ENCODE assay signal across 20 cellular contexts in the genomic region with DNA sequence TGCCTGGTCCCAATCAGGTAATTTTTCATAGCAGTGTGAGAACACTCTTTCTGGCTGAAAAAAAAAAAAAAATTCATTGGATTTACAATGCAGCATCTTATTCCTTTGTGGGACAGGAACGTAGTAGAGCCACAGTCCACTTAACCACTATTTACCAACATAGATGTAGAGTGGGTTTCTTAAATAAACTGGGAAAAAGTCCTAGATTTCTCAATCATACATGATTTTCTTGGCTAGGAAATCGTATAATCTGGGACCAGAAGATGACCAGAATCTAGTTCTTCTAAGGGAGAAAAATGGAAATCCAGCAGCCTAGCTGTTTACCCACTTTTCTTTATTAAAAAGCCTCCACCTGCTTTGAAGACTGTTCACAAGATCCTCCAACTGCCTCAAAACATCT.
A peak's percentile ranks its signal among the peaks of the same experiment; 100 is the strongest.
DNase-seq lines count a peak whose midpoint lies in the region; ATAC-seq, FAIRE-seq and TF ChIP-seq lines count a peak whose summit lies in the region.
"Had no signal": no experiment of that assay in that cellular context is flagged by ENCODE, and none has a peak within 500 bp of the region (broad histone marks: within the 10 kb centered on the region; RNA-seq: fewer than 3 reads in every experiment).

No MANE protein-coding gene starts in this region.

- no peak for TF ChIP-seq CTCF in GM12878 (IDR thresholded peaks at IDR 0.05 in 2 of 3, conservative IDR thresholded peaks at IDR 0.05 in 1 of 3; ENCODE audit: control insufficient read depth in 2 of 3, extremely low read depth in 1 of 3, insufficient read depth in 1 of 3, low read depth in 3 of 3, low read length in 3 of 3)
- TF ChIP-seq CTCF in osteoblast (IDR thresholded peaks at IDR 0.05; ENCODE audit: extremely low read depth, low read depth, low read length), result no peak

- no peaks in the 10 kb centered on the region for H3K36me3 ChIP-seq in CD8-positive, alpha-beta memory T cell (ENCODE audit: insufficient read depth, low read length)
- H3K36me3 ChIP-seq in GM12878 (ENCODE audit: control insufficient read depth in 2 of 2, insufficient read depth in 2 of 2, low read length in 1 of 2), result peaks cover 0 to 6% of the 10 kb centered on the region in 2 experiments; a peak in 2 of 4 replicates
- H3K36me3 ChIP-seq in osteoblast (ENCODE audit: insufficient read depth, low read length), result no peaks in the 10 kb centered on the region
- H3K36me3 ChIP-seq: cardiac muscle cell, neural progenitor cell, uterus had no signal

- no peak overlapping the region for H3K27ac ChIP-seq in CD8-positive, alpha-beta memory T cell (ENCODE audit: low read depth, low read length)
- peak overlapping the region; percentile 23; the same call in 1 of the 2 replicates for H3K27ac ChIP-seq in GM12878 (ENCODE audit: control insufficient read depth, insufficient read depth)
- peak overlapping the region; percentile 3 for H3K27ac ChIP-seq in osteoblast (ENCODE audit: low read depth, low read length)
- H3K27ac ChIP-seq: cardiac muscle cell, neural progenitor cell had no signal

- no peak overlapping the region for H3K9ac ChIP-seq in GM12878 (ENCODE audit: control insufficient read depth, insufficient read depth, low read length)
- H3K9ac ChIP-seq: neural progenitor cell, SK-N-SH had no signal

- TF ChIP-seq EP300 in GM12878 (IDR thresholded peaks at IDR 0.05; ENCODE audit: borderline replicate concordance in 1 of 2, control insufficient read depth in 1 of 2, low read depth in 2 of 2, low read length in 2 of 2), result no peak

- peaks cover 42% of the 10 kb centered on the region for H3K79me2 ChIP-seq in GM12878 (ENCODE audit: control insufficient read depth, insufficient read depth, low read length)
- H3K79me2 ChIP-seq in osteoblast (ENCODE audit: insufficient read depth, low read length), result peaks cover 61% of the 10 kb centered on the region

- H2AFZ ChIP-seq in GM12878 (ENCODE audit: control insufficient read depth, low read depth, low read length) (no peak overlapping the region), osteoblast (ENCODE audit: low read length) (no peak overlapping the region)
- H2AFZ ChIP-seq: neural progenitor cell had no signal

- H3K27me3 Mint-ChIP-seq in activated CD4-positive, alpha-beta T cell treated with anti-CD3 and anti-CD28 coated beads, Interleukin-2, amount 10 ng/mL, durations not matched to agents 7 days and 5 days, result no peaks in the 10 kb centered on the region
- H3K27me3 Mint-ChIP-seq in CD8-positive, alpha-beta memory T cell, result peaks cover 0 to 2% of the 10 kb centered on the region in 2 donors

- CTCF ChIA-PET in activated CD4-positive, alpha-beta T cell treated with anti-CD3 and anti-CD28 coated beads, Interleukin-2, amount 10 ng/mL, durations not matched to agents 7 days and 5 days (lab: Charles Lee), result interaction anchor here (0.9 to 1.5 kb wide), 5 partner anchors 9 to 50 kb away, joined by 3 to 4 read pairs (median 4); no protein-coding TSS in a partner anchor
- CTCF ChIA-PET in CD8-positive, alpha-beta memory T cell (lab: Charles Lee), result interaction anchor here (0.7 to 2.4 kb wide), 5 partner anchors 8 to 533 kb away, joined by 3 to 10 read pairs (median 5); no protein-coding TSS in a partner anchor
- CTCF ChIA-PET in GM12878 (lab: Yijun Ruan, JAX), result interaction anchor here (0.7 to 4.2 kb wide), 4 partner anchors 13 to 41 kb away, joined by 3 to 36 read pairs (median 8); no protein-coding TSS in a partner anchor

- 84% methylated on average over 2 of the region's 2 CpGs for WGBS in GM12878 (ENCODE audit: insufficient coverage, insufficient replicate concordance, low lambda C conversion rate, missing lambda C conversion rate)

- POLR2A ChIA-PET in activated CD4-positive, alpha-beta T cell treated with anti-CD3 and anti-CD28 coated beads, Interleukin-2, amount 10 ng/mL, durations not matched to agents 7 days and 5 days (lab: Charles Lee), result interaction anchor here (0.6 to 1.0 kb wide), 2 partner anchors 39 to 41 kb away, joined by 3 to 5 read pairs; no protein-coding TSS in a partner anchor
- POLR2A ChIA-PET in CD8-positive, alpha-beta memory T cell (lab: Charles Lee), result interaction anchor here (0.7 to 1.5 kb wide), 3 partner anchors 9 to 241 kb away, joined by 5 to 7 read pairs (median 5); no protein-coding TSS in a partner anchor
- POLR2A ChIA-PET in GM12878 (lab: Charles Lee), result interaction anchor here (0.7 to 1.9 kb wide), 5 partner anchors 14 to 194 kb away, joined by 3 to 6 read pairs (median 3); no protein-coding TSS in a partner anchor

- H3K27ac Mint-ChIP-seq in activated CD4-positive, alpha-beta T cell treated with anti-CD3 and anti-CD28 coated beads, Interleukin-2, amount 10 ng/mL, durations not matched to agents 7 days and 5 days, result peak overlapping the region; percentile 82
- peak overlapping the region; percentile 83 to 99 (median 96) for H3K27ac Mint-ChIP-seq in CD8-positive, alpha-beta memory T cell
- H3K27ac Mint-ChIP-seq: neural progenitor cell had no signal

- no peak for FAIRE-seq in GM12878 (lab: Jason Lieb, UNC)
- FAIRE-seq: kidney had no signal

- no peak for TF ChIP-seq POLR2A in GM12878 (IDR thresholded peaks at IDR 0.05; ENCODE audit: low read depth, low read length)

- RAD21 ChIA-PET in GM12878 (lab: Charles Lee; ENCODE audit: unreplicated experiment), result interaction anchor here (1.1 to 4.8 kb wide), 11 partner anchors 8 to 62 kb away, joined by 3 to 58 read pairs (median 8); no protein-coding TSS in a partner anchor

- no peaks in the 10 kb centered on the region for H4K20me1 ChIP-seq in GM12878 (ENCODE audit: control insufficient read depth, insufficient read depth)
- no peaks in the 10 kb centered on the region for H4K20me1 ChIP-seq in osteoblast (ENCODE audit: insufficient read depth, low read length)

- no peaks in the 10 kb centered on the region for H3K27me3 ChIP-seq in CD8-positive, alpha-beta memory T cell (ENCODE audit: insufficient read depth, low read length, poor library complexity, severe bottlenecking)
- H3K27me3 ChIP-seq in GM12878 (replicated peaks in 1 of 2; ENCODE audit: control insufficient read depth in 2 of 2, insufficient read depth in 2 of 2, low read length in 1 of 2) (no peaks in the 10 kb centered on the region), osteoblast (ENCODE audit: insufficient read depth, low read length) (no peaks in the 10 kb centered on the region)
- H3K27me3 ChIP-seq: cardiac muscle cell, neural progenitor cell, uterus had no signal

- no peaks in the 10 kb centered on the region for H3K9me3 Mint-ChIP-seq in activated CD4-positive, alpha-beta T cell treated with anti-CD3 and anti-CD28 coated beads, Interleukin-2, amount 10 ng/mL, durations not matched to agents 7 days and 5 days
- no peaks in the 10 kb centered on the region for H3K9me3 Mint-ChIP-seq in CD8-positive, alpha-beta memory T cell
- H3K9me3 Mint-ChIP-seq: CD14-positive monocyte, neural progenitor cell had no signal

- peaks cover 35% of the 10 kb centered on the region for H3K36me3 Mint-ChIP-seq in activated CD4-positive, alpha-beta T cell treated with anti-CD3 and anti-CD28 coated beads, Interleukin-2, amount 10 ng/mL, durations not matched to agents 7 days and 5 days (ENCODE audit: low read depth)
- peaks cover 3 to 56% (median 3%) of the 10 kb centered on the region in 3 donors for H3K36me3 Mint-ChIP-seq in CD8-positive, alpha-beta memory T cell

- intact Hi-C loops in GM12878 (cut with micrococcal nuclease; ENCODE audit: unreplicated experiment), result no loop called here

- peaks cover 64% of the 10 kb centered on the region for H3K4me1 ChIP-seq in CD8-positive, alpha-beta memory T cell (ENCODE audit: insufficient read depth, low read length)
- H3K4me1 ChIP-seq in GM12878 (ENCODE audit: control insufficient read depth, insufficient read depth, low read length) (peaks cover 61% of the 10 kb centered on the region), osteoblast (ENCODE audit: insufficient read depth, low read length) (peaks cover 69% of the 10 kb centered on the region)

- SMC1A ChIA-PET in GM12878 (lab: Charles Lee; ENCODE audit: uncharacterized antibody, unreplicated experiment), result interaction anchor here (0.6 to 5.1 kb wide), 17 partner anchors 7 to 197 kb away, joined by 3 to 91 read pairs (median 11); no protein-coding TSS in a partner anchor

- H3K4me3 ChIP-seq in CD8-positive, alpha-beta memory T cell (ENCODE audit: low read length), result no peak overlapping the region
- H3K4me3 ChIP-seq in GM12878 (no peak overlapping the region), osteoblast (ENCODE audit: insufficient read depth, low read length) (no peak overlapping the region)
- H3K4me3 ChIP-seq: cardiac muscle cell, neural progenitor cell, uterus had no signal

- no peak for TF ChIP-seq RAD21 in GM12878 (IDR thresholded peaks at IDR 0.05; ENCODE audit: insufficient read depth, low read depth, low read length)

- in situ Hi-C loops in GM12878 (cut with MboI), result no loop called here

- H3K4me2 ChIP-seq in GM12878 (ENCODE audit: control insufficient read depth, insufficient read depth) (no peak overlapping the region), osteoblast (ENCODE audit: insufficient read depth, low read length) (no peak overlapping the region)
- H3K4me2 ChIP-seq: neural progenitor cell, SK-N-SH had no signal

- BruUV-seq in GM12878 (replicated peaks; lab: Mats Ljungman, UMichigan), result no TSS peak

- H3K4me1 Mint-ChIP-seq in activated CD4-positive, alpha-beta T cell treated with anti-CD3 and anti-CD28 coated beads, Interleukin-2, amount 10 ng/mL, durations not matched to agents 7 days and 5 days, result peaks cover 84% of the 10 kb centered on the region
- H3K4me1 Mint-ChIP-seq in CD8-positive, alpha-beta memory T cell, result peaks cover 83 to 97% (median 91%) of the 10 kb centered on the region in 3 donors

- H3K9me3 ChIP-seq in CD8-positive, alpha-beta memory T cell (ENCODE audit: low read length), result no peaks in the 10 kb centered on the region
- H3K9me3 ChIP-seq in GM12878 (replicated peaks; ENCODE audit: control insufficient read depth, insufficient read depth, low read length) (no peaks in the 10 kb centered on the region), osteoblast (ENCODE audit: low read depth, low read length) (no peaks in the 10 kb centered on the region)
- H3K9me3 ChIP-seq: SK-N-SH, uterus had no signal

- no peak for DNase-seq in activated CD4-positive, alpha-beta T cell treated with anti-CD3 and anti-CD28 coated beads, Interleukin-2, amount 10 ng/mL, durations not matched to agents 7 days and 5 days
- DNase-seq in activated CD4-positive, alpha-beta T cell treated with anti-CD3 and anti-CD28 coated beads, Interleukin-2, amount 50 U/mL, for 1 hour, result no peak
- DNase-seq in CD8-positive, alpha-beta memory T cell, result no peak
- DNase-seq in GM12878 (ENCODE audit: low read depth, low spot score), result no peak
- no peak for DNase-seq in osteoblast (ENCODE audit: insufficient read length, low spot score, missing footprints)
- DNase-seq in NCI-H526 treated with DMSO at 0.1 percent for 48 hours (lab: John Stamatoyannopoulos, UW), result no peak
- DNase-seq in HPDE6-E6E7 (ENCODE audit: extremely low spot score), result no peak
- DNase-seq: effector CD4-positive, alpha-beta T cell; hippocampal formation; kidney; NCI-H1417 treated with DMSO at 0.1 percent for 48 hours; NCI-H2171; NCI-H82; retina; SK-N-SH; uterus had no signal

- H3K4me3 Mint-ChIP-seq in activated CD4-positive, alpha-beta T cell treated with anti-CD3 and anti-CD28 coated beads, Interleukin-2, amount 10 ng/mL, durations not matched to agents 7 days and 5 days, result no peak overlapping the region
- H3K4me3 Mint-ChIP-seq in CD8-positive, alpha-beta memory T cell, result peak overlapping the region in 3 of 7 donors; percentile 59 to 79 (median 64)
- H3K4me3 Mint-ChIP-seq: CD14-positive monocyte, neural progenitor cell had no signal

- no peak for ATAC-seq in GM12878
- no peak for ATAC-seq in GM21528 (IDR thresholded peaks at IDR 0.05; ENCODE audit: low FRiP score, unreplicated experiment)
